9 cellular contexts compared by ENCODE assay signal in genomic region chr14:20400965-20401593, GRCh38. TPM values are rescaled to one million over a fixed set of nuclear protein-coding genes. Genes with fewer than 3 reads are reported as not detected.
DNase-seq lines count a peak whose midpoint lies in the region; ATAC-seq and TF ChIP-seq lines count a peak whose summit lies in the region.
"Had no signal": no experiment of that assay in that cellular context is flagged by ENCODE, and none has a peak within 500 bp of the region (broad histone marks: within the 10 kb centered on the region; RNA-seq: fewer than 3 reads in every experiment).

No MANE protein-coding gene starts in this region.

- ATAC-seq in central memory CD8-positive, alpha-beta T cell (replicated peaks; ENCODE audit: extremely low read depth, poor library complexity, severe bottlenecking) = no peak
- ATAC-seq in HG03354 (IDR thresholded peaks at IDR 0.05; ENCODE audit: poor library complexity, severe bottlenecking, unreplicated experiment) = no peak
- ATAC-seq in HG03469 (IDR thresholded peaks at IDR 0.05; ENCODE audit: unreplicated experiment) = no peak

- peaks cover 38 to 53% of the 10 kb centered on the region in 2 experiments for H3K36me3 ChIP-seq in HEK293 (ENCODE audit: control insufficient read depth in 2 of 2, insufficient read depth in 1 of 2, low read length in 2 of 2)

- peaks cover 14% of the 10 kb centered on the region for H3K4me1 Mint-ChIP-seq in central memory CD8-positive, alpha-beta T cell
- no peaks in the 10 kb centered on the region for H3K4me1 Mint-ChIP-seq in osteocyte (ENCODE audit: unreplicated experiment)

- no peaks in the 10 kb centered on the region for H3K4me1 ChIP-seq in HEK293 (ENCODE audit: control insufficient read depth, insufficient read depth, low read length)
- H3K4me1 ChIP-seq: right atrium auricular region had no signal

- H3K9me3 Mint-ChIP-seq in central memory CD8-positive, alpha-beta T cell = no peaks in the 10 kb centered on the region
- no peaks in the 10 kb centered on the region for H3K9me3 Mint-ChIP-seq in osteocyte (ENCODE audit: unreplicated experiment)

- DNase-seq in RPMI8226 (peak; percentile 38), osteocyte (ENCODE audit: extremely low spot score, unreplicated experiment) (no peak)
- DNase-seq in central memory CD8-positive, alpha-beta T cell (ENCODE audit: low spot score in 2 of 2) = no peak
- DNase-seq in stimulated activated CD4-positive, alpha-beta T cell treated with anti-CD3 and anti-CD28 coated beads, Interleukin-1b, Interleukin-23, amount 100 ng/mL, for 48 hours = peak; percentile 11
- DNase-seq: NCI-H526 treated with DMSO at 0.1 percent for 48 hours had no signal

- TF ChIP-seq CTCF in HEK293 (tag by site-specific recombination; IDR thresholded peaks at IDR 0.05) (no peak), osteocyte (IDR thresholded peaks at IDR 0.05) (no peak)

- no peaks in the 10 kb centered on the region for H3K9me3 ChIP-seq in HEK293 (ENCODE audit: control insufficient read depth, insufficient read depth, low read depth, low read length)
- H3K9me3 ChIP-seq: right atrium auricular region had no signal

- peak overlapping the region; percentile 42 for H3K27ac Mint-ChIP-seq in central memory CD8-positive, alpha-beta T cell (ENCODE audit: low read depth)
- H3K27ac Mint-ChIP-seq in osteocyte (ENCODE audit: unreplicated experiment) = no peak overlapping the region

- H3K4me3 ChIP-seq in HEK293 (ENCODE audit: low read depth, low read length) = no peak overlapping the region
- H3K4me3 ChIP-seq: right atrium auricular region had no signal

- CTCF ChIA-PET in HEK293 (lab: Yijun Ruan, JAX) = interaction anchor here (0.6 to 2.0 kb wide), 5 partner anchors 10 to 290 kb away, joined by 3 to 7 read pairs (median 3); no protein-coding TSS in a partner anchor

- POLR2A ChIA-PET in HEK293 (lab: Yijun Ruan, JAX) = interaction anchor here (1.5 kb wide), 1 partner anchor 60 kb away, joined by 5 read pairs; the partner anchor contains the start of gene PIP4P1

- H3K36me3 Mint-ChIP-seq in central memory CD8-positive, alpha-beta T cell (ENCODE audit: insufficient read depth) = peaks cover 76% of the 10 kb centered on the region
- peaks cover 49% of the 10 kb centered on the region for H3K36me3 Mint-ChIP-seq in osteocyte (ENCODE audit: unreplicated experiment)

- H3K4me3 Mint-ChIP-seq in central memory CD8-positive, alpha-beta T cell = no peak overlapping the region
- H3K4me3 Mint-ChIP-seq in osteocyte (ENCODE audit: unreplicated experiment) = no peak overlapping the region

- H3K27ac ChIP-seq in HEK293 (ENCODE audit: extremely low read depth, low read depth, low read length) = no peak overlapping the region
- H3K27ac ChIP-seq: right atrium auricular region had no signal

- no peaks in the 10 kb centered on the region for H3K27me3 Mint-ChIP-seq in central memory CD8-positive, alpha-beta T cell
- H3K27me3 Mint-ChIP-seq in osteocyte (ENCODE audit: unreplicated experiment) = no peaks in the 10 kb centered on the region

TF ChIP-seq in HEK293, 187 proteins besides CTCF, POLR2A, EP300 and RAD21:
- TF ChIP-seq KLF8 (tag by site-specific recombination; IDR thresholded peaks at IDR 0.05) (0 out of 2 replicates have a peak, but pooled peaks have one; percentile 27), ZNF366 (tag by site-specific recombination; conservative IDR thresholded peaks at IDR 0.05) (0 out of 2 replicates have a peak, but pooled peaks have one; percentile 51), ZNF266 (tag by site-specific recombination; IDR thresholded peaks at IDR 0.05; ENCODE audit: low read depth) (no peak)

RNA-seq across cellular contexts. Expression of gene TEP1, which starts 12.2 kb away (rescaled TPM):
- 35.4 and 38.0 TPM in 2 replicates for total RNA-seq in osteocyte

RNA-seq across cellular contexts. Expression of gene KLHL33, which starts 34.9 kb away (rescaled TPM):
- 0.05 and 0.08 TPM in 2 replicates for total RNA-seq in osteocyte

RNA-seq across cellular contexts. Expression of gene OSGEP, which starts 53.5 kb away (rescaled TPM):
- total RNA-seq in osteocyte = 35.7 and 37.1 TPM in 2 replicates

RNA-seq across cellular contexts. Expression of gene APEX1, which starts 53.9 kb away (rescaled TPM):
- 232 and 241 TPM in 2 replicates for total RNA-seq in osteocyte

RNA-seq across cellular contexts. Expression of gene PARP2, which starts 57.6 kb away (rescaled TPM):
- total RNA-seq in osteocyte = 22.7 and 25.3 TPM in 2 replicates

Comparison
In these comparisons a context has a peak if more than half of its experiments do, and no peak if none do; other contexts are left out.
1. DNase-seq: peak in RPMI8226 (single experiment) and stimulated activated CD4-positive, alpha-beta T cell treated with anti-CD3 and anti-CD28 coated beads, Interleukin-1b, Interleukin-23, amount 100 ng/mL, for 48 hours (single experiment); none in central memory CD8-positive, alpha-beta T cell (0 of 2) and osteocyte (single experiment).